In genomic region chr21:45900034-45900868, GRCh38 we compare ENCODE assay signal across 27 cellular contexts.
A peak's percentile ranks its signal among the peaks of the same experiment; 100 is the strongest.
DNase-seq lines count a peak whose midpoint lies in the region; ATAC-seq, FAIRE-seq and TF ChIP-seq lines count a peak whose summit lies in the region.
"Had no signal": no experiment of that assay in that cellular context is flagged by ENCODE, and none has a peak within 500 bp of the region (broad histone marks: within the 10 kb centered on the region; RNA-seq: fewer than 3 reads in every experiment).

No MANE protein-coding gene starts in this region.

- H2BK12ac ChIP-seq in H1 (ENCODE audit: low read depth, low read length) (no peak overlapping the region), mesenchymal stem cell (ENCODE audit: low read length in 2 of 2) (no peak overlapping the region)

- H3K79me1 ChIP-seq in H1 (ENCODE audit: low read depth, low read length) (no peaks in the 10 kb centered on the region), mesenchymal stem cell (replicated peaks; ENCODE audit: low read length, poor library complexity, severe bottlenecking) (no peaks in the 10 kb centered on the region)

- no peak for TF ChIP-seq POLR2A in H1 (IDR thresholded peaks at IDR 0.05; ENCODE audit: control extremely low read depth in 1 of 2, low read depth in 2 of 2, low read length in 2 of 2)

- H3K18ac ChIP-seq in H1 (ENCODE audit: extremely low read depth, low read length) (no peak overlapping the region; the same call in 1 of the 2 replicates), mesenchymal stem cell (ENCODE audit: low read depth in 1 of 2, low read length in 2 of 2) (no peak overlapping the region)

- H3K27ac ChIP-seq in H1 (ENCODE audit: low read depth, low read length) (no peak overlapping the region), mesenchymal stem cell (ENCODE audit: low read length, poor library complexity, severe bottlenecking) (no peak overlapping the region)
- H3K27ac ChIP-seq: 22Rv1, C4-2B, PC-9 had no signal

- H2BK20ac ChIP-seq in H1 (ENCODE audit: low read length), result no peak overlapping the region

- H2BK5ac ChIP-seq in H1 (ENCODE audit: low read depth, low read length) (no peak overlapping the region), mesenchymal stem cell (ENCODE audit: low read depth, low read length, poor library complexity, severe bottlenecking) (no peak overlapping the region)

- no peak overlapping the region for H4K5ac ChIP-seq in H1 (ENCODE audit: insufficient read length, low read depth, low read length)

- H2AFZ ChIP-seq in H1 (ENCODE audit: low read length) (no peak overlapping the region), mesenchymal stem cell (ENCODE audit: low read depth, low read length) (no peak overlapping the region)
- H2AFZ ChIP-seq: PC-9 had no signal

- no peaks in the 10 kb centered on the region for H3K23me2 ChIP-seq in H1 (ENCODE audit: low read depth, low read length)

- H3K4me1 ChIP-seq in H1 (replicated peaks in 1 of 4; ENCODE audit: control insufficient read depth in 3 of 4, insufficient read depth in 4 of 4, low read length in 3 of 4) (peaks cover 0 to 8% (median 2%) of the 10 kb centered on the region in 4 experiments; a peak in 2 of 7 replicates), mesenchymal stem cell (ENCODE audit: control insufficient read depth, insufficient read depth, low read depth, low read length) (peaks cover 21% of the 10 kb centered on the region)
- H3K4me1 ChIP-seq: Caco-2 had no signal

- H3K23ac ChIP-seq in H1 (ENCODE audit: insufficient read length) (no peak overlapping the region), mesenchymal stem cell (ENCODE audit: low read length in 2 of 2) (no peak overlapping the region)

- TF ChIP-seq CTCF in H1 (IDR thresholded peaks at IDR 0.05; ENCODE audit: control extremely low read depth in 1 of 3, insufficient read depth in 1 of 3, low read depth in 1 of 3, low read length in 3 of 3), result no peak

- no peak for FAIRE-seq in H1 (lab: Jason Lieb, UNC)
- no peak for FAIRE-seq in RCC 7860 (lab: Jason Lieb, UNC)
- FAIRE-seq: G401.6, GM19239 had no signal

- H3K4me3 ChIP-seq in H1 (ENCODE audit: extremely low read depth in 1 of 4, insufficient read depth in 2 of 4, low read depth in 3 of 4, low read length in 4 of 4), result no peak overlapping the region
- no peak overlapping the region for H3K4me3 ChIP-seq in mesenchymal stem cell (ENCODE audit: insufficient read depth in 1 of 2, low read depth in 1 of 2, low read length in 2 of 2)
- H3K4me3 ChIP-seq: PC-9 had no signal

- H2AK5ac ChIP-seq in H1 (ENCODE audit: low read depth, low read length), result no peak overlapping the region
- peak overlapping the region; percentile 40 for H2AK5ac ChIP-seq in mesenchymal stem cell (ENCODE audit: low read length, severe bottlenecking)

- POLR2A ChIA-PET in H1 (lab: Charles Lee; ENCODE audit: partially characterized antibody), result interaction anchor here (1.0 kb wide), 1 partner anchor 11 kb away, joined by 3 read pairs; no protein-coding TSS in a partner anchor

- H3K9me3 ChIP-seq in H1 (ENCODE audit: insufficient read depth in 2 of 2, low read depth in 1 of 2, low read length in 1 of 2) (no peaks in the 10 kb centered on the region), mesenchymal stem cell (ENCODE audit: control insufficient read depth, low read length) (no peaks in the 10 kb centered on the region)
- H3K9me3 ChIP-seq: Caco-2 had no signal

- H3K14ac ChIP-seq in H1 (ENCODE audit: insufficient read length) (no peak overlapping the region), mesenchymal stem cell (ENCODE audit: low read length in 2 of 2) (no peak overlapping the region)

- WGBS in H1 (ENCODE audit: extremely low coverage in 1 of 2, insufficient coverage in 1 of 2, insufficient read length in 1 of 2, insufficient replicate concordance in 2 of 2, low coverage in 1 of 2, low lambda C conversion rate in 2 of 2, missing lambda C conversion rate in 1 of 2), 2 experiments, result 88% methylated on average over 25 of the region's 27 CpGs; no CpG with 5 or more reads in 1 of the 2 experiments
- 94% methylated on average over 23 of the region's 27 CpGs for WGBS in mesenchymal stem cell

- H3K4ac ChIP-seq in H1 (replicated peaks; ENCODE audit: insufficient read length, low read depth, low read length) (no peak overlapping the region), mesenchymal stem cell (ENCODE audit: low read depth in 1 of 2, low read length in 2 of 2) (no peak overlapping the region)

- H4K8ac ChIP-seq in H1 (ENCODE audit: extremely low read depth, insufficient read depth, low read length) (peak overlapping the region; percentile 22; the same call in 1 of the 2 replicates), mesenchymal stem cell (ENCODE audit: low read length) (no peak overlapping the region)

- no peak overlapping the region for H2BK15ac ChIP-seq in H1 (ENCODE audit: low read length)
- no peak overlapping the region for H2BK15ac ChIP-seq in mesenchymal stem cell (ENCODE audit: low read depth, poor library complexity, severe bottlenecking)

- H3K56ac ChIP-seq in H1 (replicated peaks; ENCODE audit: insufficient read length, low read depth, low read length), result no peak overlapping the region

- ATAC-seq in HG02623 (IDR thresholded peaks at IDR 0.05; ENCODE audit: unreplicated experiment), result no peak
- no peak for ATAC-seq in GM19023 (IDR thresholded peaks at IDR 0.05; ENCODE audit: unreplicated experiment)
- ATAC-seq: CD8-positive, alpha-beta T cell had no signal

- no peak for TF ChIP-seq EP300 in H1 (IDR thresholded peaks at IDR 0.05; ENCODE audit: borderline replicate concordance in 1 of 2, low read depth in 2 of 2, low read length in 2 of 2)

- H3K79me2 ChIP-seq in H1 (ENCODE audit: control insufficient read depth in 1 of 2, insufficient read depth in 2 of 2, low read length in 2 of 2), result no peaks in the 10 kb centered on the region

- H3K36me3 ChIP-seq in H1 (ENCODE audit: control insufficient read depth in 2 of 4, insufficient read depth in 4 of 4, low read length in 3 of 4) (no peaks in the 10 kb centered on the region), mesenchymal stem cell (ENCODE audit: control insufficient read depth in 1 of 2, insufficient read depth in 2 of 2, low read depth in 1 of 2, low read length in 2 of 2) (peaks cover 18 to 34% of the 10 kb centered on the region in 2 experiments)

- CTCF ChIA-PET in H1 (lab: Charles Lee; ENCODE audit: partially characterized antibody), result no interaction called here

- H3K4me2 ChIP-seq in H1 (ENCODE audit: insufficient read depth in 1 of 2, low read depth in 2 of 2, low read length in 2 of 2), result no peak overlapping the region
- no peak overlapping the region for H3K4me2 ChIP-seq in mesenchymal stem cell (ENCODE audit: low read length, poor library complexity, severe bottlenecking)
- H3K4me2 ChIP-seq: PC-9 had no signal

- H4K91ac ChIP-seq in H1 (replicated peaks; ENCODE audit: insufficient read length, low read length) (no peak overlapping the region), mesenchymal stem cell (ENCODE audit: low read length) (no peak overlapping the region)

- H4K20me1 ChIP-seq in H1 (replicated peaks in 1 of 2; ENCODE audit: control insufficient read depth in 1 of 2, insufficient read depth in 2 of 2, low read length in 2 of 2), result no peaks in the 10 kb centered on the region

- H3K27me3 ChIP-seq in H1 (replicated peaks in 1 of 4; ENCODE audit: control insufficient read depth in 3 of 4, extremely low read depth in 1 of 4, insufficient read depth in 3 of 4, low read length in 3 of 4), result peaks cover 0 to 2% (median 0%) of the 10 kb centered on the region in 4 experiments; a peak in 1 of 7 replicates
- no peaks in the 10 kb centered on the region for H3K27me3 ChIP-seq in mesenchymal stem cell (ENCODE audit: control insufficient read depth in 1 of 2, insufficient read depth in 1 of 2, low read length in 2 of 2)

- peak; percentile 28 for DNase-seq in activated effector memory CD4-positive, alpha-beta T cell treated with anti-CD3 and anti-CD28 coated beads, Interleukin-2, amount 50 U/mL, for 16 hours
- no peak for DNase-seq in activated effector memory CD4-positive, alpha-beta T cell treated with Interleukin-2 at 50 U/mL for 16 hours
- DNase-seq in H1 (ENCODE audit: low read depth in 1 of 2, low spot score in 2 of 2), result no peak
- DNase-seq in mesenchymal stem cell, result no peak
- no peak for DNase-seq in RCC 7860 (ENCODE audit: low spot score)
- DNase-seq: CD8-positive, alpha-beta T cell; H9; HFFc6; Karpas-422; NCI-H1092; NCI-H1436; NCI-H187; NCI-H2081 treated with DMSO at 0.1 percent for 48 hours; NCI-H2171; NCI-H345; NCI-H510A treated with DMSO at 0.1 percent for 48 hours; NCI-H774; PC-9; RPMI8226; SHP77 had no signal

- H3K9ac ChIP-seq in H1 (replicated peaks in 1 of 4; ENCODE audit: extremely low read depth in 1 of 4, low read depth in 3 of 4, low read length in 3 of 4) (no peak overlapping the region), mesenchymal stem cell (ENCODE audit: low read length) (no peak overlapping the region)

- no peak overlapping the region for H2BK120ac ChIP-seq in H1 (replicated peaks; ENCODE audit: low read depth, low read length)
- no peak overlapping the region for H2BK120ac ChIP-seq in mesenchymal stem cell (ENCODE audit: low read depth, low read length)

- TF ChIP-seq RAD21 in H1 (IDR thresholded peaks at IDR 0.05 in 1 of 2, conservative IDR thresholded peaks at IDR 0.05 in 1 of 2; ENCODE audit: low read depth in 2 of 2, low read length in 2 of 2), result no peak

TF ChIP-seq in H1, 55 proteins besides CTCF, POLR2A, EP300 and RAD21:
- TF ChIP-seq KDM5A (IDR thresholded peaks at IDR 0.05; ENCODE audit: low read length), result no peak
- no peak for TF ChIP-seq RNF2 (IDR thresholded peaks at IDR 0.05; ENCODE audit: borderline replicate concordance, low read depth, low read length, missing control alignments, poor library complexity, severe bottlenecking)
- TF ChIP-seq EGR1 (IDR thresholded peaks at IDR 0.05; ENCODE audit: borderline replicate concordance, low read depth, low read length), result no peak
- TF ChIP-seq CBX5 (IDR thresholded peaks at IDR 0.05; ENCODE audit: low read depth, low read length), result no peak
- TF ChIP-seq SIN3A (conservative IDR thresholded peaks at IDR 0.05 in 1 of 2, IDR thresholded peaks at IDR 0.05 in 1 of 2; ENCODE audit: low read depth in 1 of 2, low read length in 2 of 2), result no peak
- TF ChIP-seq SP2 (IDR thresholded peaks at IDR 0.05; ENCODE audit: low read length), result no peak
- no peak for TF ChIP-seq RFX5 (IDR thresholded peaks at IDR 0.05; ENCODE audit: borderline replicate concordance, low read depth, low read length)
- no peak for TF ChIP-seq CTBP2 (IDR thresholded peaks at IDR 0.05; ENCODE audit: borderline replicate concordance, insufficient read depth, insufficient read length, low read length)
- no peak for TF ChIP-seq MAFK (IDR thresholded peaks at IDR 0.05; ENCODE audit: low read depth, low read length)
